7 cellular contexts compared by ENCODE assay signal in the genomic region with DNA sequence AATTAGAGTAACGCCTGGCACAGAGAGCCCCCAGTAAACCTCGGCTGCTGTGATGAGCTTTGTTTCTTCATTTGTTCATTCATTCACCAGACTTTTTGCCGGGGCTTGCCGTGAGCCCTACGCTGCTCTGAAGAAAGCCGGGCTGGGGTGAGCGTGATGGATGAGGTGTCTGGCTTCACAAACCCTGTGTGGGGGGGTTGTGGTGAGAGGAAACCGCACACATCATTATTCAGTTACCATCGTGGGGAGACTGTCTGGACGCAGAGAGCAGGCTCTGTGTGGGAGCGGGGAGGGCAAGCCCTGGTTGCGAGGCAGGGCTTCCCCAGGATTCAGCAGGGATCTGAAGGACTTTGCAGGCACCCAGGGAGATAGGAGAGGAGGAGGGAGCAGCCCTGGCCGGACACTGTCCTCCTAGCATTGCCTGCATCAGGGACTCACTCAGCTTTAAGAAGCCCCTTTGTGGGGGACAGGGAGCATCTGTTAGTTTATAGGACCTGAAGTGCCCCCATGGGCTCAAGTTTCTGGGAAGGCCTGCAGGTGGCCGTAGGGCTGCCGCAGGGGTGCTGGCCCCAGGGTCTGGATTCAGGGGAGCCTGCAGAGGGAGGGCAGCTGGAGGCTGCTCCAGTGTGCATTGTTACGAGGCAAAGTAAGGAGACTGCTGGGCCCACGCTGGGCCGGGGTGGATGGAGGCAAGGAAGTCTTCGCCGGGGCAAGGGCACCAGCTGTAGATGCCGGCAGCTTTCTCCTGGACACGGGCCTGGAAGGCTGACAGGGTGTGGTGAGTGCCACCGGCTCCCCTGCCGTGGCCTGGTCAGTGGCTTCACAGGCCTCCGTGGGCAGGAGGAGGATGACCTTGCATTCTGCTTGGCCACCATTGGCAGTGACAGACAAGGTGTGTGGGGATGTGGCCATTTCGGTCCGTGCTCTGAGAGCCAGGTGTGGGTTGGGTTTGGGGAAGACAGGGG.
DNase-seq lines count a peak whose midpoint lies in the region; ATAC-seq and TF ChIP-seq lines count a peak whose summit lies in the region.

No MANE protein-coding gene starts in this region.

- H3K4me1 ChIP-seq in endodermal cell (ENCODE audit: control insufficient read depth, insufficient read depth, low read length) (peaks cover 31% of the 10 kb centered on the region), spleen (peaks cover 85 to 100% (median 98%) of the 10 kb centered on the region in 6 donors)

- H3K27ac Mint-ChIP-seq in endodermal cell: peak overlapping the region; percentile 68

- no peak for ATAC-seq in GM21529 (IDR thresholded peaks at IDR 0.05; ENCODE audit: unreplicated experiment)

- H3K9me3 ChIP-seq in endodermal cell (ENCODE audit: control insufficient read depth, low read length) (no peaks in the 10 kb centered on the region), spleen (no peaks in the 10 kb centered on the region)

- peak; percentile 17 for DNase-seq in KG1 (lab: John Stamatoyannopoulos, UW)
- DNase-seq in activated CD4-positive, alpha-beta T cell treated with anti-CD3 and anti-CD28 coated beads, Interleukin-2, amount 50 U/mL, for 48 hours: peak; percentile 79 to 85
- no peak for DNase-seq in endodermal cell
- no peak for DNase-seq in spleen
- DNase-seq in nucleus accumbens (lab: John Stamatoyannopoulos, UW): no peak
- no peak for DNase-seq in NCI-H1105 treated with DMSO at 0.1 percent for 48 hours (lab: John Stamatoyannopoulos, UW)

- H3K27me3 Mint-ChIP-seq in endodermal cell (ENCODE audit: insufficient read depth): no peaks in the 10 kb centered on the region

- H3K9ac ChIP-seq in endodermal cell (ENCODE audit: extremely low read depth, low read length, poor library complexity, severe bottlenecking): no peak overlapping the region

- H3K4me1 Mint-ChIP-seq in endodermal cell: peaks cover 66% of the 10 kb centered on the region

- H3K27ac ChIP-seq in endodermal cell (ENCODE audit: low read depth, low read length) (peak overlapping the region; percentile 92), spleen (peak overlapping the region in 7 of 8 donors; percentile 2 to 97 (median 77))

- no peak overlapping the region for H3K4me3 Mint-ChIP-seq in endodermal cell

- 88 to 89% methylated on average over 20 to 27 of the region's 27 CpGs for WGBS in endodermal cell (ENCODE audit: insufficient coverage in 1 of 2, insufficient read length in 1 of 2), 2 experiments
- WGBS in spleen, 5 donors: 55 to 68% (median 59%) methylated on average over 24 to 27 of the region's 27 CpGs

- no peaks in the 10 kb centered on the region for H3K9me3 Mint-ChIP-seq in endodermal cell

- H3K4me3 ChIP-seq in endodermal cell (ENCODE audit: low read length) (no peak overlapping the region), spleen (peak overlapping the region in 1 of 8 donors; percentile 6)

- TF ChIP-seq CTCF in endodermal cell (conservative IDR thresholded peaks at IDR 0.05) (no peak), spleen (IDR thresholded peaks at IDR 0.05 in 8 of 11, conservative IDR thresholded peaks at IDR 0.05 in 3 of 11) (no peak)

- H3K27me3 ChIP-seq in endodermal cell (ENCODE audit: control insufficient read depth, insufficient read depth, low read length, poor library complexity, severe bottlenecking) (no peaks in the 10 kb centered on the region), spleen (replicated peaks in 1 of 7) (no peaks in the 10 kb centered on the region)

- H3K36me3 ChIP-seq in endodermal cell (ENCODE audit: control insufficient read depth, insufficient read depth, low read length) (peaks cover 3% of the 10 kb centered on the region), spleen (peaks cover 0 to 49% (median 0%) of the 10 kb centered on the region in 6 donors)

- peaks cover 10% of the 10 kb centered on the region for H3K36me3 Mint-ChIP-seq in endodermal cell (ENCODE audit: low read depth)

- intact Hi-C loops in spleen (cut with DNase I; ENCODE audit: low total_unique reads): no loop called here

- TF ChIP-seq POLR2A in spleen (IDR thresholded peaks at IDR 0.05): no peak

Comparison
In these comparisons a context has a peak if more than half of its experiments do, and no peak if none do; other contexts are left out.
1. DNase-seq: peak in KG1 (single experiment) and activated CD4-positive, alpha-beta T cell treated with anti-CD3 and anti-CD28 coated beads, Interleukin-2, amount 50 U/mL, for 48 hours (2 of 2); none in endodermal cell (single experiment), spleen (single experiment), nucleus accumbens (0 of 56) and NCI-H1105 treated with DMSO at 0.1 percent for 48 hours (single experiment).